In the genomic region with DNA sequence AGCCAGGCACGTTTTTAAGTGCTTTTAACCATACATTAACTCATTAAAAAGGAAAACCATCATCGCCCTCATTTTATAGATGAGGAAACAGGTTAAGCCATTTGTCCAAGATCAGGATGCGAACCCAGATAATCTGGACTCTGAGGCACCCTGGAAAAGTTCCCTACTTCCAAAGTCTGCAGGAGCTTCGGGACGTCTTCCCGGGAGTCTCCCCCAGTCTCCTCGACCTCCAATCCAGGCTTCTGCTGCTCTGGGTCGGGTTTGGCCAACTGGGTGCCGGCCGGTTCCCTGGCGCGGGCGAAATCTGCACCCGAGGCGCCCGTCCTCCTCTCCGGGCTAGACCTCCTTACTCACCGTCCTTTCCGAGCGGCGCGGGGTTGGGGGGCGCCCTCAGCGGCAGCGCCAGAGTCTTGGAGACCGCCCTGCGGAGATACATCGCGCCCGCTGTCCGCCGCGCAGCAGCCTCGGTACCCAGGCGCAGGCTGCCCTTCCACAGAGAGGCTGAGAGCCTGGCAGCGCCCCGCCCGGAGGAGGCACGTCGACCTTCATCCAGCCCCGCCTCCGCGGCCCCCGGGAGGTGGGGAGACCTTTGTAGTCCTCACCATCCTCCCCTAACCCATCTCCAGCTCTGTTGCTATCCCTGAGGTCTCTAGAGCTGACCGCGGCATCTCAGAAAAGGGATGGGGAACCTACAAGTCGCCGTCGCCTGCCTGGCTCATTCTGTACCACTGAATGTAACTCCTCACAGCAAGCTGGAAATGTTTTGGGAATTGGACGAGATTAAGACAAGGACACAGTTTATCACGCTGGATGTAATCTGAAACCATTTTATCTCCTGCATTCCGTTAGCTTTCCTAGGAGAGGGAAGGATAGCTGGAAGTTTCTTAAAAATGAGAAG, we compare ENCODE assay signal across 9 cellular contexts. TPM values are rescaled to one million over a fixed set of nuclear protein-coding genes. Genes with fewer than 3 reads are reported as not detected.
DNase-seq lines count a peak whose midpoint lies in the region; ATAC-seq, FAIRE-seq and TF ChIP-seq lines count a peak whose summit lies in the region.
"Had no signal": no experiment of that assay in that cellular context is flagged by ENCODE, and none has a peak within 500 bp of the region (broad histone marks: within the 10 kb centered on the region; RNA-seq: fewer than 3 reads in every experiment).

A gene (minus strand): TSS at position 503 of the 898 bp plus-strand sequence. CDS start 67 bp downstream, at position 436.

- H3K4me3 ChIP-seq in GM12875 (ENCODE audit: low read depth, low read length) = peak within 1 kb of the TSS; percentile 28
- H3K4me3 ChIP-seq in GM12878 = 0 out of 2 replicates have a peak within 1 kb of the TSS, but pooled peaks have one; percentile 18
- H3K4me3 ChIP-seq in iPS-20b (ENCODE audit: low read length) = peak within 1 kb of the TSS; percentile 76
- peak within 1 kb of the TSS; percentile 2 to 66 (median 64) for H3K4me3 ChIP-seq in skeletal muscle tissue (ENCODE audit: low read length in 3 of 3)
- H3K4me3 ChIP-seq: K562 had no signal

- SMC1A ChIA-PET in GM12878 (lab: Charles Lee; ENCODE audit: uncharacterized antibody, unreplicated experiment) = interaction anchor here (0.7 to 0.8 kb wide), 2 partner anchors 20 to 48 kb away, joined by 3 read pairs; no protein-coding TSS in a partner anchor

- no TSS peak for BruUV-seq in GM12878 (replicated peaks; lab: Mats Ljungman, UMichigan)

- H3K4me2 ChIP-seq in GM12878 (ENCODE audit: control insufficient read depth, insufficient read depth) = peak within 1 kb of the TSS; percentile 50

- no peak for TF ChIP-seq RAD21 in GM12878 (IDR thresholded peaks at IDR 0.05; ENCODE audit: insufficient read depth, low read depth, low read length)

- 30% methylated on average over 51 of the region's 52 CpGs for WGBS in GM12878 (ENCODE audit: insufficient coverage, insufficient replicate concordance, low lambda C conversion rate, missing lambda C conversion rate)

- ATAC-seq in GM12878 = peak; percentile 71
- ATAC-seq in HG02852 (IDR thresholded peaks at IDR 0.05; ENCODE audit: unreplicated experiment) = no peak
- ATAC-seq: K562 had no signal

- no peaks in the 10 kb centered on the region for H3K4me1 ChIP-seq in GM12878 (ENCODE audit: control insufficient read depth, insufficient read depth, low read length)
- no peaks in the 10 kb centered on the region; the same call in 1 of the 2 replicates for H3K4me1 ChIP-seq in iPS-20b (ENCODE audit: insufficient read depth, low read length)
- H3K4me1 ChIP-seq in skeletal muscle tissue (ENCODE audit: control insufficient read depth in 3 of 3, insufficient read depth in 3 of 3, low read length in 3 of 3) = peaks cover 7 to 12% (median 11%) of the 10 kb centered on the region in 3 donors

- TF ChIP-seq EP300 in GM12878 (IDR thresholded peaks at IDR 0.05; ENCODE audit: borderline replicate concordance in 1 of 2, control insufficient read depth in 1 of 2, low read depth in 2 of 2, low read length in 2 of 2) = no peak

- H3K9me3 ChIP-seq in GM12878 (replicated peaks; ENCODE audit: control insufficient read depth, insufficient read depth, low read length) (peaks cover 2% of the 10 kb centered on the region; the same call in 2 of the 3 replicates), iPS-20b (ENCODE audit: insufficient read depth, low read depth, low read length) (no peaks in the 10 kb centered on the region), skeletal muscle tissue (ENCODE audit: control insufficient read depth in 3 of 3, low read length in 3 of 3) (no peaks in the 10 kb centered on the region)

- CTCF ChIA-PET in GM12878 (lab: Yijun Ruan, JAX) = interaction anchor here (0.6 to 1.1 kb wide), 2 partner anchors 16 to 125 kb away, joined by 3 read pairs; no protein-coding TSS in a partner anchor

- no peaks in the 10 kb centered on the region for H3K79me2 ChIP-seq in GM12878 (ENCODE audit: control insufficient read depth, insufficient read depth, low read length)

- H3K27me3 ChIP-seq in GM12878 (replicated peaks in 1 of 2; ENCODE audit: control insufficient read depth in 2 of 2, insufficient read depth in 2 of 2, low read length in 1 of 2) (peaks cover 8 to 19% of the 10 kb centered on the region in 2 experiments), iPS-20b (ENCODE audit: insufficient read depth, low read length) (peaks cover 56% of the 10 kb centered on the region), skeletal muscle tissue (ENCODE audit: control insufficient read depth in 3 of 3, insufficient read depth in 3 of 3, low read length in 3 of 3) (peaks cover 4 to 24% (median 22%) of the 10 kb centered on the region in 3 donors)

- no peak for FAIRE-seq in GM12878 (lab: Jason Lieb, UNC)
- FAIRE-seq: K562 had no signal

- H3K27ac ChIP-seq in GM12878 (ENCODE audit: control insufficient read depth, insufficient read depth) (no peak within 1 kb of the TSS), iPS-20b (ENCODE audit: low read length) (no peak within 1 kb of the TSS), skeletal muscle tissue (ENCODE audit: low read depth, low read length) (no peak within 1 kb of the TSS)

- POLR2A ChIA-PET in GM12878 (lab: Charles Lee) = no interaction called here

- intact Hi-C loops in GM12878 (cut with micrococcal nuclease; ENCODE audit: unreplicated experiment) = no loop called here

- in situ Hi-C loops in GM12878 (cut with MboI) = no loop called here

- TF ChIP-seq CTCF in GM12875 (IDR thresholded peaks at IDR 0.05; ENCODE audit: borderline replicate concordance, insufficient read depth, low read depth, low read length) (no peak), GM12878 (IDR thresholded peaks at IDR 0.05 in 2 of 3, conservative IDR thresholded peaks at IDR 0.05 in 1 of 3; ENCODE audit: control insufficient read depth in 2 of 3, extremely low read depth in 1 of 3, insufficient read depth in 1 of 3, low read depth in 3 of 3, low read length in 3 of 3) (no peak)

- no peaks in the 10 kb centered on the region for H4K20me1 ChIP-seq in GM12878 (ENCODE audit: control insufficient read depth, insufficient read depth)

- no peak within 1 kb of the TSS for H2AFZ ChIP-seq in GM12878 (ENCODE audit: control insufficient read depth, low read depth, low read length)

- RAD21 ChIA-PET in GM12878 (lab: Charles Lee; ENCODE audit: unreplicated experiment) = no interaction called here

- H3K9ac ChIP-seq in GM12878 (ENCODE audit: control insufficient read depth, insufficient read depth, low read length) (no peak within 1 kb of the TSS), iPS-20b (ENCODE audit: low read depth, low read length) (no peak within 1 kb of the TSS; the same call in 1 of the 2 replicates), skeletal muscle tissue (ENCODE audit: low read depth in 1 of 3, low read length in 3 of 3) (peak within 1 kb of the TSS in 1 of 3 donors; percentile 48)

- peak; percentile 65 for DNase-seq in NCI-H748 (lab: John Stamatoyannopoulos, UW; ENCODE audit: unreplicated experiment)
- no peak for DNase-seq in GM12878 (ENCODE audit: low read depth, low spot score)
- DNase-seq in midbrain (lab: John Stamatoyannopoulos, UW) = no peak
- DNase-seq in H4 (ENCODE audit: low spot score) = no peak

- TF ChIP-seq POLR2A in GM12878 (IDR thresholded peaks at IDR 0.05; ENCODE audit: low read depth, low read length) = no peak

- H3K36me3 ChIP-seq in GM12878 (ENCODE audit: control insufficient read depth in 2 of 2, insufficient read depth in 2 of 2, low read length in 1 of 2) (no peaks in the 10 kb centered on the region), iPS-20b (ENCODE audit: insufficient read depth, low read depth, low read length) (no peaks in the 10 kb centered on the region), skeletal muscle tissue (ENCODE audit: control insufficient read depth in 3 of 3, insufficient read depth in 3 of 3, low read length in 3 of 3) (no peaks in the 10 kb centered on the region)

TF ChIP-seq in GM12878, 131 proteins besides CTCF, POLR2A, EP300 and RAD21:
- 0 out of 2 replicates have a peak, but pooled peaks have one; percentile 67 for TF ChIP-seq EZH2 (IDR thresholded peaks at IDR 0.05; ENCODE audit: borderline replicate concordance, control insufficient read depth, low read depth, low read length)
- TF ChIP-seq NR2C2 (IDR thresholded peaks at IDR 0.05; ENCODE audit: borderline replicate concordance, control insufficient read depth, insufficient read length, low read depth) = no peak

RNA-seq across cellular contexts. Expression of the gene that starts here (rescaled TPM):
- total RNA-seq in GM12878 (2013; cell fraction: nucleolus; rRNA removed) = 0.40 and 0.51 TPM in 2 replicates
- total RNA-seq in GM12878 (2014; rRNA removed) (not detected in 2 replicates), GM12878 (2014; rRNA removed; fragmentation: Illumina TruSeq; extraction: Trizol) (not detected in 2 replicates), GM12878 (2021) (not detected in 2 replicates), skeletal muscle tissue (not detected)
- not detected for polyA plus RNA-seq in GM12878 (2011; ENCODE audit: low read depth)
- polyA plus RNA-seq in GM12878 (2011; rRNA removed) (0.23 and 0.30 TPM in 2 replicates), GM12878 (2014; fragmentation: Illumina TruSeq; extraction: Trizol) (0.36 TPM in 1 of 2 replicates, not detected in the other), GM12878 (2014; fragmentation: Nextera tagmentation; extraction: Ambion mirVana) (under 1 TPM; 0.04 to 0.08 TPM), GM12878 (2014; rRNA removed) (0.11 TPM in 1 of 2 replicates, not detected in the other), GM12878 (2016; fragmentation: Nextera tagmentation; extraction: Ambion mirVana) (not detected)
- 0.06 TPM in 1 of 2 replicates, not detected in the other for polyA plus RNA-seq in GM12878 (2011; cell fraction: cytosol; rRNA removed)
- polyA plus RNA-seq in GM12878 (2011; cell fraction: nucleus; rRNA removed) = 0.10 TPM in 1 of 2 replicates, not detected in the other
- polyA plus RNA-seq in GM12878 (2012) = not detected in 2 replicates
- polyA minus RNA-seq in GM12878 (2011; rRNA and poly(A)+ RNA removed) = not detected in 2 replicates
- not detected in 2 replicates for polyA minus RNA-seq in GM12878 (2011; cell fraction: cytosol; rRNA and poly(A)+ RNA removed)
- not detected in 2 replicates for polyA minus RNA-seq in GM12878 (2011; cell fraction: nucleus; rRNA and poly(A)+ RNA removed)
- total RNA-seq in H4 (2014; rRNA removed; shearing (Covaris generic)) = 0.72 TPM in 1 of 2 replicates, not detected in the other

Comparison
In these comparisons a context has a peak if more than half of its experiments do, and no peak if none do; other contexts are left out.
1. Peak in ATAC-seq, H3K4me3 ChIP-seq and H3K4me2 ChIP-seq in GM12878; RNA of the gene not detected or under 1 TPM.
2. H3K4me3 ChIP-seq: peak in every context shown above with its lines; median percentile 76 in iPS-20b; 64 in skeletal muscle tissue; 28 in GM12875; 18 in GM12878.